ENCODE assay signal across 3 cellular contexts in the genomic region with DNA sequence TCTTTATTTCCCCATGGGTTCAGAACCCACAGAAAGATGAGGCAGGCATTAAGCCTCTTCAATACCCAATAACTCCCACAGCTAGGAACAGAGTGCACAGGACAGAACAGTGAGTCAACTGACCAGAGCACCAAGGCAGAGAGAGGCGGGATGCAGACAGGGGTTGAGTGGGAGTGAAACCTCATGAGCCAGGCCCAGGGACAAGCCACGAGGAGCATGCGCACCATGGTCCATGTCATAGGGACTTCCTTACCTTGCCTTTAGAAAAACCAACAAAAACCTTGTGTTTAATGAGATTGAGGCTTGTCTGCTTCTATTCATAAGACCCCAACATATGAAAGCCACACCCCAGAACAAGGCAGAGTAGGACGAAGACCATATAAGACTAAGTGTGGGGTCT.
TF ChIP-seq lines count a peak whose summit lies in the region.

No MANE protein-coding gene starts in this region.

TF ChIP-seq in SK-N-SH, 30 proteins besides CTCF, POLR2A, EP300 and RAD21:
- TF ChIP-seq, protein P1, sequence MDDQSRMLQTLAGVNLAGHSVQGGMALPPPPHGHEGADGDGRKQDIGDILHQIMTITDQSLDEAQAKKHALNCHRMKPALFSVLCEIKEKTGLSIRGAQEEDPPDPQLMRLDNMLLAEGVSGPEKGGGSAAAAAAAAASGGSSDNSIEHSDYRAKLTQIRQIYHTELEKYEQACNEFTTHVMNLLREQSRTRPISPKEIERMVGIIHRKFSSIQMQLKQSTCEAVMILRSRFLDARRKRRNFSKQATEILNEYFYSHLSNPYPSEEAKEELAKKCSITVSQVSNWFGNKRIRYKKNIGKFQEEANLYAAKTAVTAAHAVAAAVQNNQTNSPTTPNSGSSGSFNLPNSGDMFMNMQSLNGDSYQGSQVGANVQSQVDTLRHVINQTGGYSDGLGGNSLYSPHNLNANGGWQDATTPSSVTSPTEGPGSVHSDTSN (IDR thresholded peaks at IDR 0.05): no peak
- TF ChIP-seq RCOR1 (IDR thresholded peaks at IDR 0.05; ENCODE audit: low read length) (no peak), MEF2A (IDR thresholded peaks at IDR 0.05; ENCODE audit: borderline replicate concordance, low read depth) (no peak), NRF1 (IDR thresholded peaks at IDR 0.05; ENCODE audit: low read depth, low read length) (no peak), GABPA (IDR thresholded peaks at IDR 0.05; ENCODE audit: low read depth) (no peak), TEAD4 (IDR thresholded peaks at IDR 0.05; ENCODE audit: borderline replicate concordance, insufficient read depth) (no peak), SIN3A (IDR thresholded peaks at IDR 0.05; ENCODE audit: borderline replicate concordance, low read depth, low read length) (no peak), YY1 (IDR thresholded peaks at IDR 0.05; ENCODE audit: low read depth) (no peak), TAF1 (IDR thresholded peaks at IDR 0.05; ENCODE audit: borderline replicate concordance, low read depth, low read length) (no peak), FOXJ3 (CRISPR knock-in tag; IDR thresholded peaks at IDR 0.05) (no peak), FOSL2 (IDR thresholded peaks at IDR 0.05; ENCODE audit: borderline replicate concordance, low read depth) (no peak), EZH2phosphoT487 (IDR thresholded peaks at IDR 0.05; ENCODE audit: borderline replicate concordance, low read depth) (no peak)
- TF ChIP-seq, protein P2, sequence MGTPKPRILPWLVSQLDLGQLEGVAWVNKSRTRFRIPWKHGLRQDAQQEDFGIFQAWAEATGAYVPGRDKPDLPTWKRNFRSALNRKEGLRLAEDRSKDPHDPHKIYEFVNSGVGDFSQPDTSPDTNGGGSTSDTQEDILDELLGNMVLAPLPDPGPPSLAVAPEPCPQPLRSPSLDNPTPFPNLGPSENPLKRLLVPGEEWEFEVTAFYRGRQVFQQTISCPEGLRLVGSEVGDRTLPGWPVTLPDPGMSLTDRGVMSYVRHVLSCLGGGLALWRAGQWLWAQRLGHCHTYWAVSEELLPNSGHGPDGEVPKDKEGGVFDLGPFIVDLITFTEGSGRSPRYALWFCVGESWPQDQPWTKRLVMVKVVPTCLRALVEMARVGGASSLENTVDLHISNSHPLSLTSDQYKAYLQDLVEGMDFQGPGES (IDR thresholded peaks at IDR 0.05; ENCODE audit: low read depth, low read length): no peak
TF ChIP-seq in SK-N-SH: peak in this region for 0.

TF ChIP-seq in SK-N-SH treated with all-trans-retinoic acid at 6 μM for 48 hours, 23 proteins besides CTCF, POLR2A, EP300 and RAD21:
- no peak for TF ChIP-seq CSDC2 (CRISPR knock-in tag; IDR thresholded peaks at IDR 0.05)
- TF ChIP-seq BACH2 (CRISPR knock-in tag; IDR thresholded peaks at IDR 0.05; ENCODE audit: borderline replicate concordance): no peak
- TF ChIP-seq, protein P3, sequence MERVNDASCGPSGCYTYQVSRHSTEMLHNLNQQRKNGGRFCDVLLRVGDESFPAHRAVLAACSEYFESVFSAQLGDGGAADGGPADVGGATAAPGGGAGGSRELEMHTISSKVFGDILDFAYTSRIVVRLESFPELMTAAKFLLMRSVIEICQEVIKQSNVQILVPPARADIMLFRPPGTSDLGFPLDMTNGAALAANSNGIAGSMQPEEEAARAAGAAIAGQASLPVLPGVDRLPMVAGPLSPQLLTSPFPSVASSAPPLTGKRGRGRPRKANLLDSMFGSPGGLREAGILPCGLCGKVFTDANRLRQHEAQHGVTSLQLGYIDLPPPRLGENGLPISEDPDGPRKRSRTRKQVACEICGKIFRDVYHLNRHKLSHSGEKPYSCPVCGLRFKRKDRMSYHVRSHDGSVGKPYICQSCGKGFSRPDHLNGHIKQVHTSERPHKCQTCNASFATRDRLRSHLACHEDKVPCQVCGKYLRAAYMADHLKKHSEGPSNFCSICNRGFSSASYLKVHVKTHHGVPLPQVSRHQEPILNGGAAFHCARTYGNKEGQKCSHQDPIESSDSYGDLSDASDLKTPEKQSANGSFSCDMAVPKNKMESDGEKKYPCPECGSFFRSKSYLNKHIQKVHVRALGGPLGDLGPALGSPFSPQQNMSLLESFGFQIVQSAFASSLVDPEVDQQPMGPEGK (CRISPR knock-in tag; IDR thresholded peaks at IDR 0.05; ENCODE audit: borderline replicate concordance): no peak
- no peak for TF ChIP-seq ZFP3 (CRISPR knock-in tag; IDR thresholded peaks at IDR 0.05)
- no peak for TF ChIP-seq ZNF8 (CRISPR knock-in tag; IDR thresholded peaks at IDR 0.05)
- TF ChIP-seq ZNF565 (CRISPR knock-in tag; conservative IDR thresholded peaks at IDR 0.05; ENCODE audit: low read depth): no peak
- no peak for TF ChIP-seq ESRRG (CRISPR knock-in tag; IDR thresholded peaks at IDR 0.05)
- TF ChIP-seq, protein P4, sequence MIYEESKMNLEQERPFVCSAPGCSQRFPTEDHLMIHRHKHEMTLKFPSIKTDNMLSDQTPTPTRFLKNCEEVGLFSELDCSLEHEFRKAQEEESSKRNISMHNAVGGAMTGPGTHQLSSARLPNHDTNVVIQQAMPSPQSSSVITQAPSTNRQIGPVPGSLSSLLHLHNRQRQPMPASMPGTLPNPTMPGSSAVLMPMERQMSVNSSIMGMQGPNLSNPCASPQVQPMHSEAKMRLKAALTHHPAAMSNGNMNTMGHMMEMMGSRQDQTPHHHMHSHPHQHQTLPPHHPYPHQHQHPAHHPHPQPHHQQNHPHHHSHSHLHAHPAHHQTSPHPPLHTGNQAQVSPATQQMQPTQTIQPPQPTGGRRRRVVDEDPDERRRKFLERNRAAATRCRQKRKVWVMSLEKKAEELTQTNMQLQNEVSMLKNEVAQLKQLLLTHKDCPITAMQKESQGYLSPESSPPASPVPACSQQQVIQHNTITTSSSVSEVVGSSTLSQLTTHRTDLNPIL (CRISPR knock-in tag; IDR thresholded peaks at IDR 0.05; ENCODE audit: low read depth): no peak
- no peak for TF ChIP-seq ZC3H10 (CRISPR knock-in tag; IDR thresholded peaks at IDR 0.05)
- TF ChIP-seq GLIS3 (CRISPR knock-in tag; IDR thresholded peaks at IDR 0.05): no peak
- TF ChIP-seq ZFP30 (CRISPR knock-in tag; IDR thresholded peaks at IDR 0.05): no peak
- TF ChIP-seq TOX (CRISPR knock-in tag; IDR thresholded peaks at IDR 0.05; ENCODE audit: borderline replicate concordance): no peak
- no peak for TF ChIP-seq OSR1 (CRISPR knock-in tag; IDR thresholded peaks at IDR 0.05)

TF ChIP-seq in K562, 482 proteins besides CTCF, POLR2A, EP300 and RAD21:
- peak; percentile 60 to 68 for TF ChIP-seq NRF1 (conservative IDR thresholded peaks at IDR 0.05 in 1 of 2, IDR thresholded peaks at IDR 0.05 in 1 of 2)
- TF ChIP-seq KAT8 (IDR thresholded peaks at IDR 0.05; ENCODE audit: low read depth): no peak
